ENCODE assay signal across 9 cellular contexts in the genomic region with DNA sequence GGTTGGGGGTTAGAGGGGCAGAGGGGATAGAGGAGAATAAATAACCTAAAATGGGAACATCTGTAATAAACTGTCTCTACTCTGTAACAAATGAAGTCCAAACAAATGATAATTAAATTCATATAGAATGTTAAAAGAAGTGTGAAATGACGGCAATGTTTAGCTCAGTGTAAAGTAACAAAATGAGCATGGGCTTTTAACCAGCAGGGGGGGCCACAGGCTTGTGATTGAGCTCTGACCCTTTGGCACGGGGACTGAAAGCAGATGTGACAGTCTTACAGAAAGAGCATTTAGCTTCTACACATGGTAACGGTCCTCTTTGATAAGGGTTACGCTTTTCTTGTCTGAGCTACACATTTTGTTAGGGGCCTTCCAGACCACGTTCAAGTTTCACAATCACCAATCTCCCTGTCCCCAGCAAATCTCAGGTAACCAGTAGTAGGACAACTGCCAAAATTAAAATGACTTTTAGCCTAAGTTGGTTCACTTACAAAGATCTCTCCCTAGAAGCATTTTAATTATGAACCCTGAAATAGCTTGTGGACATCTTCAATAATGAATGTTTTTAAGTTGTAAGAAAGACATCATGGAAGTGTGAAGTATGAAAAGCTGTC.
A peak's percentile ranks its signal among the peaks of the same experiment; 100 is the strongest.
DNase-seq lines count a peak whose midpoint lies in the region; ATAC-seq and TF ChIP-seq lines count a peak whose summit lies in the region.
"Had no signal": no experiment of that assay in that cellular context is flagged by ENCODE, and none has a peak within 500 bp of the region (broad histone marks: within the 10 kb centered on the region; RNA-seq: fewer than 3 reads in every experiment).

No MANE protein-coding gene starts in this region.

- no peaks in the 10 kb centered on the region for H3K27me3 Mint-ChIP-seq in activated T-cell treated with anti-CD3 and anti-CD28 coated beads, Interleukin-2, amount 50 U/mL, for 72 hours (ENCODE audit: low read depth)
- H3K27me3 Mint-ChIP-seq in glutamatergic neuron (ENCODE audit: unreplicated experiment): no peaks in the 10 kb centered on the region
- peaks cover 3% of the 10 kb centered on the region for H3K27me3 Mint-ChIP-seq in progenitor cell of endocrine pancreas

- no peaks in the 10 kb centered on the region for H3K9me3 ChIP-seq in NT2/D1 (ENCODE audit: insufficient read depth, low read length)

- H3K9ac ChIP-seq in NT2/D1 (ENCODE audit: insufficient read length, low read depth): no peak overlapping the region

- H3K27ac Mint-ChIP-seq in activated T-cell treated with anti-CD3 and anti-CD28 coated beads, Interleukin-2, amount 50 U/mL, for 72 hours: no peak overlapping the region
- no peak overlapping the region for H3K27ac Mint-ChIP-seq in glutamatergic neuron (ENCODE audit: unreplicated experiment)
- H3K27ac Mint-ChIP-seq in progenitor cell of endocrine pancreas: no peak overlapping the region
- H3K27ac Mint-ChIP-seq: activated naive CD4-positive, alpha-beta T cell treated with anti-CD3 and anti-CD28 coated beads, Interleukin-2, amount 50 U/mL, for 72 hours had no signal

- no peaks in the 10 kb centered on the region for H3K36me3 ChIP-seq in NT2/D1 (ENCODE audit: insufficient read depth, insufficient read length, low read length)

- H3K4me3 Mint-ChIP-seq in activated T-cell treated with anti-CD3 and anti-CD28 coated beads, Interleukin-2, amount 50 U/mL, for 72 hours: no peak overlapping the region
- H3K4me3 Mint-ChIP-seq in glutamatergic neuron (ENCODE audit: unreplicated experiment): no peak overlapping the region
- no peak overlapping the region for H3K4me3 Mint-ChIP-seq in progenitor cell of endocrine pancreas (ENCODE audit: low read depth)

- DNase-seq in DMS 273 treated with DMSO at 0.1 percent for 48 hours (lab: John Stamatoyannopoulos, UW): peak; percentile 26
- peak; percentile 3 for DNase-seq in HS-5 (ENCODE audit: low read depth)
- peak; percentile 33 for DNase-seq in NT2/D1 (ENCODE audit: low read depth, low spot score)
- DNase-seq in activated T-cell treated with anti-CD3 and anti-CD28 coated beads, Interleukin-2, amount 50 U/mL, for 72 hours: peak; percentile 21 to 56
- DNase-seq in glutamatergic neuron: peak; percentile 79
- peak; percentile 56 for DNase-seq in progenitor cell of endocrine pancreas (ENCODE audit: low spot score, unreplicated experiment)
- DNase-seq in HCEC 1CT: no peak

- no peaks in the 10 kb centered on the region for H3K36me3 Mint-ChIP-seq in activated T-cell treated with anti-CD3 and anti-CD28 coated beads, Interleukin-2, amount 50 U/mL, for 72 hours (ENCODE audit: insufficient read depth in 2 of 2)
- no peaks in the 10 kb centered on the region for H3K36me3 Mint-ChIP-seq in glutamatergic neuron (ENCODE audit: unreplicated experiment)
- no peaks in the 10 kb centered on the region for H3K36me3 Mint-ChIP-seq in progenitor cell of endocrine pancreas (ENCODE audit: insufficient read depth)
- H3K36me3 Mint-ChIP-seq: activated naive CD4-positive, alpha-beta T cell treated with anti-CD3 and anti-CD28 coated beads, Interleukin-2, amount 50 U/mL, for 72 hours had no signal

- peaks cover 0 to 1% of the 10 kb centered on the region in 2 donors for H3K9me3 Mint-ChIP-seq in activated T-cell treated with anti-CD3 and anti-CD28 coated beads, Interleukin-2, amount 50 U/mL, for 72 hours
- no peaks in the 10 kb centered on the region for H3K9me3 Mint-ChIP-seq in glutamatergic neuron (ENCODE audit: unreplicated experiment)
- H3K9me3 Mint-ChIP-seq in progenitor cell of endocrine pancreas (ENCODE audit: low read depth): no peaks in the 10 kb centered on the region
- H3K9me3 Mint-ChIP-seq: activated naive CD4-positive, alpha-beta T cell treated with anti-CD3 and anti-CD28 coated beads, Interleukin-2, amount 50 U/mL, for 72 hours had no signal

- peak; percentile 83 for ATAC-seq in GM19463 (IDR thresholded peaks at IDR 0.05; ENCODE audit: unreplicated experiment)
- ATAC-seq in activated T-cell treated with anti-CD3 and anti-CD28 coated beads, Interleukin-2, amount 50 U/mL, for 72 hours (replicated peaks in 1 of 2): peak; percentile 45 to 60

- TF ChIP-seq CTCF in glutamatergic neuron (IDR thresholded peaks at IDR 0.05; ENCODE audit: partially characterized antibody, unreplicated experiment) (peak; percentile 87), progenitor cell of endocrine pancreas (IDR thresholded peaks at IDR 0.05; ENCODE audit: unreplicated experiment) (peak; percentile 96)

- no peaks in the 10 kb centered on the region for H3K4me1 ChIP-seq in NT2/D1 (ENCODE audit: insufficient read depth, insufficient read length)

- no peaks in the 10 kb centered on the region for H3K4me1 Mint-ChIP-seq in activated T-cell treated with anti-CD3 and anti-CD28 coated beads, Interleukin-2, amount 50 U/mL, for 72 hours (ENCODE audit: low read depth)
- H3K4me1 Mint-ChIP-seq in glutamatergic neuron (ENCODE audit: low read depth, unreplicated experiment): peaks cover 17% of the 10 kb centered on the region
- H3K4me1 Mint-ChIP-seq in progenitor cell of endocrine pancreas (ENCODE audit: low read depth): peaks cover 8% of the 10 kb centered on the region

- H3K27me3 ChIP-seq in NT2/D1 (ENCODE audit: insufficient read depth, insufficient read length): no peaks in the 10 kb centered on the region

- no peak overlapping the region for H3K4me3 ChIP-seq in NT2/D1 (ENCODE audit: insufficient read length, low read depth)
